8 cellular contexts compared by ENCODE assay signal in genomic region chr14:32075636-32076277, GRCh38. TPM values are rescaled to one million over a fixed set of nuclear protein-coding genes. Genes with fewer than 3 reads are reported as not detected.
DNase-seq lines count a peak whose midpoint lies in the region; ATAC-seq, FAIRE-seq and TF ChIP-seq lines count a peak whose summit lies in the region.

No MANE protein-coding gene starts in this region.

- H3K4me1 Mint-ChIP-seq in dendritic cell treated with granulocyte-macrophage colony-stimulating factor and Interleukin-4, amounts not matched to agents 40 ng/mL and 50 ng/mL, for 4 days (ENCODE audit: low read depth) = peaks cover 22% of the 10 kb centered on the region

- H3K9me3 ChIP-seq in Panc1 (ENCODE audit: control insufficient read depth, insufficient read depth, low read depth, low read length) (no peaks in the 10 kb centered on the region), HepG2 (ENCODE audit: low read length) (no peaks in the 10 kb centered on the region)

- no peak for TF ChIP-seq POLR2A in HepG2 (IDR thresholded peaks at IDR 0.05; ENCODE audit: insufficient read depth in 1 of 2, low read depth in 2 of 2, low read length in 2 of 2)

- TF ChIP-seq EP300 in HepG2 (IDR thresholded peaks at IDR 0.05; ENCODE audit: low read depth in 2 of 2, low read length in 2 of 2) (no peak), HepG2 (CRISPR knock-in tag; IDR thresholded peaks at IDR 0.05; ENCODE audit: borderline replicate concordance) (no peak)

- CTCF ChIA-PET in Panc1 (lab: Charles Lee) = interaction anchor here (1.0 kb wide), 1 partner anchor 179 kb away, joined by 3 read pairs; no protein-coding TSS in a partner anchor
- CTCF ChIA-PET in HepG2 (lab: Yijun Ruan, JAX; ENCODE audit: low intra/inter-chr PET ratio, low total read pairs) = interaction anchor here (1.1 to 7.8 kb wide), 3 partner anchors 150 to 485 kb away, joined by 3 to 216 read pairs (median 4); no protein-coding TSS in a partner anchor

- WGBS in HepG2 (ENCODE audit: low lambda C conversion rate) = 2% methylated on average over 23 of the region's 23 CpGs

- H3K4me3 Mint-ChIP-seq in dendritic cell treated with granulocyte-macrophage colony-stimulating factor and Interleukin-4, amounts not matched to agents 40 ng/mL and 50 ng/mL, for 4 days = peak overlapping the region; percentile 84

- peaks cover 7% of the 10 kb centered on the region for H3K36me3 Mint-ChIP-seq in dendritic cell treated with granulocyte-macrophage colony-stimulating factor and Interleukin-4, amounts not matched to agents 40 ng/mL and 50 ng/mL, for 4 days (ENCODE audit: low read depth)

- DNase-seq in NCI-H2196 (lab: John Stamatoyannopoulos, UW; ENCODE audit: unreplicated experiment) = peak; percentile 8
- no peak for DNase-seq in NCI-H2196 treated with DMSO at 0.1 percent for 48 hours (lab: John Stamatoyannopoulos, UW; ENCODE audit: unreplicated experiment)
- no peak for DNase-seq in Panc1 (ENCODE audit: low read depth, low spot score)
- DNase-seq in HepG2 (ENCODE audit: low spot score) = peak; percentile 34
- DNase-seq in substantia nigra (lab: John Stamatoyannopoulos, UW) = peak in 18 of 49 donors; percentile 15 to 77 (median 57)
- no peak for DNase-seq in dedifferentiated amniotic fluid mesenchymal stem cell (ENCODE audit: extremely low spot score)

- peak overlapping the region; percentile 97 for H2AFZ ChIP-seq in HepG2 (ENCODE audit: low read length)

- H3K27ac Mint-ChIP-seq in dendritic cell treated with granulocyte-macrophage colony-stimulating factor and Interleukin-4, amounts not matched to agents 40 ng/mL and 50 ng/mL, for 4 days = peak overlapping the region; percentile 85

- H3K27me3 ChIP-seq in Panc1 (ENCODE audit: control insufficient read depth, insufficient read depth, low read length) (no peaks in the 10 kb centered on the region), HepG2 (ENCODE audit: control insufficient read depth in 1 of 2, insufficient read depth in 2 of 2, low read length in 2 of 2) (peaks cover 0 to 6% of the 10 kb centered on the region in 2 experiments; a peak in 1 of 5 replicates)

- POLR2A ChIA-PET in Panc1 (lab: Charles Lee) = interaction anchor here (0.5 kb wide), 1 partner anchor 537 kb away, joined by 4 read pairs; no protein-coding TSS in a partner anchor
- POLR2A ChIA-PET in HepG2 (lab: Yijun Ruan, JAX) = interaction anchor here (1.1 to 3.0 kb wide), 17 partner anchors 9 to 656 kb away, joined by 3 to 89 read pairs (median 6); partner anchors contain the start of genes DTD2, HEATR5A, RNU6-7 and RNU6-8

- peaks cover 21% of the 10 kb centered on the region for H4K20me1 ChIP-seq in HepG2 (ENCODE audit: insufficient read depth, low read length)

- H3K36me3 ChIP-seq in Panc1 (ENCODE audit: control insufficient read depth, insufficient read depth, low read length) = no peaks in the 10 kb centered on the region; the same call in 1 of the 2 replicates
- H3K36me3 ChIP-seq in HepG2 (replicated peaks in 1 of 2; ENCODE audit: control insufficient read depth in 1 of 2, insufficient read depth in 2 of 2, low read length in 2 of 2) = no peaks in the 10 kb centered on the region

- peaks cover 35% of the 10 kb centered on the region for H3K79me2 ChIP-seq in HepG2 (ENCODE audit: insufficient read depth, low read length)

- intact Hi-C loops in Panc1 (cut with micrococcal nuclease; ENCODE audit: unreplicated experiment) (loop anchor here (10.0 kb wide), 2 partner anchors 129 to 141 kb away; partner anchors contain the start of genes RNU6-7 and RNU6-8), HepG2 (cut with micrococcal nuclease; ENCODE audit: unreplicated experiment) (loop anchor here (1.0 to 5.0 kb wide), 4 partner anchors 47 to 1508 kb away; partner anchors contain the start of gene HEATR5A)
- intact Hi-C loops in dendritic cell treated with granulocyte-macrophage colony-stimulating factor and Interleukin-4, amounts not matched to agents 40 ng/mL and 50 ng/mL, for 4 days (cut with micrococcal nuclease) = loop anchor here (5.0 kb wide), 3 partner anchors 127 to 653 kb away; partner anchors contain the start of genes HEATR5A, NUBPL, RNU6-7 and RNU6-8

- H3K4me2 ChIP-seq in HepG2 (ENCODE audit: low read depth, low read length) = peak overlapping the region; percentile 93

- no peak for FAIRE-seq in HepG2 (lab: Jason Lieb, UNC)

- H3K9ac ChIP-seq in HepG2 (ENCODE audit: insufficient read depth, low read depth, low read length) = peak overlapping the region; percentile 77

- no peaks in the 10 kb centered on the region for H3K9me3 Mint-ChIP-seq in dendritic cell treated with granulocyte-macrophage colony-stimulating factor and Interleukin-4, amounts not matched to agents 40 ng/mL and 50 ng/mL, for 4 days

- ATAC-seq in HG02610 (IDR thresholded peaks at IDR 0.05; ENCODE audit: unreplicated experiment) (peak; percentile 19), Panc1 (peak; percentile 59), HepG2 (peak; percentile 50)

- H3K4me3 ChIP-seq in Panc1 (ENCODE audit: low read depth in 2 of 2, low read length in 2 of 2) (peak overlapping the region; percentile 79 to 91), HepG2 (replicated peaks in 1 of 3; ENCODE audit: insufficient read depth in 1 of 3, low read depth in 2 of 3, low read length in 3 of 3) (peak overlapping the region; percentile 90 to 99 (median 99))

- TSS peak; percentile 99 for BruUV-seq in Panc1 (replicated peaks; lab: Mats Ljungman, UMichigan)
- BruUV-seq in HepG2 (replicated peaks; lab: Mats Ljungman, UMichigan) = TSS peak; percentile 95

- TF ChIP-seq CTCF in Panc1 (IDR thresholded peaks at IDR 0.05) (no peak), HepG2 (CRISPR knock-in tag; IDR thresholded peaks at IDR 0.05) (peak; percentile 6; the same call in 1 of the 2 replicates)

- peak overlapping the region; percentile 97 for H3K27ac ChIP-seq in Panc1 (ENCODE audit: low read length)
- H3K27ac ChIP-seq in HepG2 (ENCODE audit: extremely low read length, insufficient read depth, low read length) = peak overlapping the region; percentile 81
- peak overlapping the region; percentile 95 for H3K27ac ChIP-seq in substantia nigra (ENCODE audit: low read depth, low read length, poor library complexity, severe bottlenecking)

- TF ChIP-seq RAD21 in HepG2 (CRISPR knock-in tag; IDR thresholded peaks at IDR 0.05) = no peak

- in situ Hi-C loops in Panc1 (cut with HindIII; ENCODE audit: low pct_unique_long_range_greater_than_20kb, low sequenced_read_pairs) = no loop called here
- in situ Hi-C loops in HepG2 (cut with HindIII; ENCODE audit: extremely low pct_ligation_motif_present, low pct_unique_long_range_greater_than_20kb) = loop anchor here (5.0 kb wide), 2 partner anchors 127 to 487 kb away; partner anchors contain the start of genes RNU6-7 and RNU6-8

- H3K4me1 ChIP-seq in Panc1 (ENCODE audit: control insufficient read depth, insufficient read depth, low read length) = peaks cover 9% of the 10 kb centered on the region; the same call in 1 of the 2 replicates
- H3K4me1 ChIP-seq in HepG2 (ENCODE audit: insufficient read depth, low read length) = peaks cover 31% of the 10 kb centered on the region

- H3K27me3 Mint-ChIP-seq in dendritic cell treated with granulocyte-macrophage colony-stimulating factor and Interleukin-4, amounts not matched to agents 40 ng/mL and 50 ng/mL, for 4 days = peaks cover 31% of the 10 kb centered on the region

TF ChIP-seq in HepG2, 621 proteins besides CTCF, POLR2A, EP300 and RAD21 (continues in another document):
- TF ChIP-seq HNF4A (CRISPR knock-in tag; IDR thresholded peaks at IDR 0.05) (0 out of 2 replicates have a peak, but pooled peaks have one; percentile 0), NFRKB (IDR thresholded peaks at IDR 0.05) (no peak), ZNF143 (CRISPR knock-in tag; IDR thresholded peaks at IDR 0.05) (peak; percentile 62; the same call in 1 of the 2 replicates), ZNF354B (CRISPR knock-in tag; IDR thresholded peaks at IDR 0.05) (peak; percentile 99), ZNF772 (CRISPR knock-in tag; IDR thresholded peaks at IDR 0.05) (0 out of 2 replicates have a peak, but pooled peaks have one; percentile 23)

RNA-seq across cellular contexts. Expression of gene ARHGAP5, which starts 1.3 kb away (rescaled TPM):
- 63.0 TPM for total RNA-seq in Panc1 (2021; ENCODE audit: unreplicated experiment)
- polyA plus RNA-seq in Panc1 (2012; ENCODE audit: insufficient read length) = 11.1 TPM
- total RNA-seq in HepG2 (2016; rRNA removed; fragmentation: Illumina TruSeq; extraction: Trizol) = 144 and 251 TPM in 2 replicates
- 107 and 120 TPM in 2 replicates for total RNA-seq in HepG2 (2016; cell fraction: cytosol; rRNA removed; fragmentation: Illumina TruSeq; extraction: Trizol; ENCODE audit: low read depth)
- 143 and 234 TPM in 2 replicates for total RNA-seq in HepG2 (2016; cell fraction: insoluble cytoplasmic fraction; rRNA removed; fragmentation: Illumina TruSeq; extraction: Trizol)
- total RNA-seq in HepG2 (2016; cell fraction: membrane; rRNA removed; fragmentation: Illumina TruSeq; extraction: Trizol) = 251 and 354 TPM in 2 replicates
- total RNA-seq in HepG2 (2016; cell fraction: nucleus; rRNA removed; fragmentation: Illumina TruSeq; extraction: Trizol) = 126 and 127 TPM in 2 replicates
- polyA plus RNA-seq in HepG2 (2011; rRNA removed) = 33.2 and 33.7 TPM in 2 replicates
- 9.5 and 23.4 TPM in 2 replicates for polyA plus RNA-seq in HepG2 (2011; cell fraction: cytosol; rRNA removed)
- 16.4 and 21.5 TPM in 2 replicates for polyA plus RNA-seq in HepG2 (2011; cell fraction: nucleus; rRNA removed)
- 66.9 and 68.2 TPM in 2 replicates for polyA plus RNA-seq in HepG2 (2012)
- polyA plus RNA-seq in HepG2 (2016; cell fraction: cytosol; fragmentation: Illumina TruSeq; extraction: Trizol; ENCODE audit: low read depth) = 7.1 and 8.7 TPM in 2 replicates
- polyA plus RNA-seq in HepG2 (2016; cell fraction: insoluble cytoplasmic fraction; fragmentation: Illumina TruSeq; extraction: Trizol; ENCODE audit: low read depth) = 97.2 and 109 TPM in 2 replicates
- 24.4 and 27.7 TPM in 2 replicates for polyA plus RNA-seq in HepG2 (2016; cell fraction: membrane; fragmentation: Illumina TruSeq; extraction: Trizol; ENCODE audit: low read depth)
- polyA plus RNA-seq in HepG2 (2016; cell fraction: nucleus; fragmentation: Illumina TruSeq; extraction: Trizol; ENCODE audit: insufficient read depth, low read depth) = 58.3 and 60.5 TPM in 2 replicates
- polyA minus RNA-seq in HepG2 (2011; rRNA and poly(A)+ RNA removed; ENCODE audit: low replicate concordance) = 32.3 and 33.4 TPM in 2 replicates
- 126 and 147 TPM in 2 replicates for polyA minus RNA-seq in HepG2 (2011; cell fraction: cytosol; rRNA and poly(A)+ RNA removed)
- polyA minus RNA-seq in HepG2 (2011; cell fraction: nucleus; rRNA and poly(A)+ RNA removed) = 187 and 220 TPM in 2 replicates

Comparison
In these comparisons a context has a peak if more than half of its experiments do, and no peak if none do; other contexts are left out.
1. DNase-seq: peak in NCI-H2196 (single experiment) and HepG2 (single experiment); none in NCI-H2196 treated with DMSO at 0.1 percent for 48 hours (single experiment), Panc1 (single experiment) and dedifferentiated amniotic fluid mesenchymal stem cell (single experiment).
2. Peak in every context shown above with its lines, with median percentiles within 50 percentile points of each other: ATAC-seq and H3K27ac ChIP-seq.